Comparison of ENCODE assay signal across 17 cellular contexts in the genomic region with DNA sequence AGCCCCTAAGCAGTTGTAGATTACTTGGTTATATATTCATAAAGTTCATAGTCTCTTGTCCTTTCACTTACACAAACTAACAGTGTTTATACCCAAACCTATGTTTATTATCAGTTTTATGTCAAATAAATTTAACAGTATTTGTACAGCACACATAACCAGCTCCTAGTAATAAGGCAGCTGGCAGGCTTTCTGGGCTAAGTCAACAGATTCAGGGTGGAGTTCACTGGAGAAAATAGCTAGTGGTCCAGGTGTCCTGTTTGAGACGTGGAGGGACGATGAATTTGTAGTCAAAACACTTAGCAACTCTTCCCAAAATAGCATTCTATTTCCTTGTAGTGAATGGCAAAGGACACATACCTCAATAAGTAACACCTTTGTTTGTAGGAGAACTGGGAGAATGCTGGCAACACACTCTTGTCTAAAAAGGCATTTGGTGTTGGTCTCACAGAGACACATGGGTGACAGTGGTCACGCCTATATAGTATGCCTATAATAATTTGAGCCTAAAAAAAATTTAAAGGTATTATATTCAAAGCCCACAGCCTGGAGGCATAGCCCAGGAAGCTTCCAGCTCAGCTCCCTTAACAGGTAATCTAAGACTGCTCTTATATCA.
A peak's percentile ranks its signal among the peaks of the same experiment; 100 is the strongest.
DNase-seq lines count a peak whose midpoint lies in the region; ATAC-seq and TF ChIP-seq lines count a peak whose summit lies in the region.
"Had no signal": no experiment of that assay in that cellular context is flagged by ENCODE, and none has a peak within 500 bp of the region (broad histone marks: within the 10 kb centered on the region; RNA-seq: fewer than 3 reads in every experiment).

No MANE protein-coding gene starts in this region.

- no peaks in the 10 kb centered on the region for H3K27me3 Mint-ChIP-seq in activated CD4-positive, alpha-beta T cell treated with anti-CD3 and anti-CD28 coated beads, Interleukin-2, amount 10 ng/mL, durations not matched to agents 24 days and 14 days
- no peaks in the 10 kb centered on the region for H3K27me3 Mint-ChIP-seq in CD8-positive, alpha-beta memory T cell
- H3K27me3 Mint-ChIP-seq: activated CD4-positive, alpha-beta T cell treated with anti-CD3 and anti-CD28 coated beads for 36 hours had no signal

- H3K9me3 ChIP-seq in right atrium auricular region = no peaks in the 10 kb centered on the region
- H3K9me3 ChIP-seq in thoracic aorta = no peaks in the 10 kb centered on the region
- no peaks in the 10 kb centered on the region for H3K9me3 ChIP-seq in CD8-positive, alpha-beta memory T cell (ENCODE audit: low read length)
- H3K9me3 ChIP-seq: Peyer's patch, psoas muscle, upper lobe of right lung had no signal

- H3K36me3 ChIP-seq in right atrium auricular region = peaks cover 18% of the 10 kb centered on the region
- H3K36me3 ChIP-seq in thoracic aorta = no peaks in the 10 kb centered on the region
- peaks cover 9% of the 10 kb centered on the region for H3K36me3 ChIP-seq in CD8-positive, alpha-beta memory T cell (ENCODE audit: insufficient read depth, low read length)
- H3K36me3 ChIP-seq: Peyer's patch had no signal

- peaks cover 7% of the 10 kb centered on the region for H3K9me3 Mint-ChIP-seq in activated CD4-positive, alpha-beta T cell treated with anti-CD3 and anti-CD28 coated beads, Interleukin-2, amount 10 ng/mL, durations not matched to agents 24 days and 14 days
- H3K9me3 Mint-ChIP-seq in CD8-positive, alpha-beta memory T cell = no peaks in the 10 kb centered on the region
- H3K9me3 Mint-ChIP-seq: activated T-cell treated with anti-CD3 and anti-CD28 coated beads, Interleukin-2, amount 50 U/mL, for 4 hours; CD8-positive, alpha-beta T cell; T-helper 1 cell treated with Interleukin-12 subunit alpha and Interleukin-12 subunit beta and Interleukin-4 antibody, amounts not matched to agents 30 μg/mL and 1 μg/mL, for 36 hours had no signal

- POLR2A ChIA-PET in CD8-positive, alpha-beta memory T cell (lab: Charles Lee) = no interaction called here

- H3K27ac ChIP-seq in right atrium auricular region = peak overlapping the region; percentile 32 to 63
- H3K27ac ChIP-seq in thoracic aorta = peak overlapping the region; percentile 36 to 44
- no peak overlapping the region for H3K27ac ChIP-seq in CD8-positive, alpha-beta memory T cell (ENCODE audit: low read depth, low read length)
- H3K27ac ChIP-seq: psoas muscle, upper lobe of right lung had no signal

- TF ChIP-seq CTCF in right atrium auricular region (IDR thresholded peaks at IDR 0.05) (no peak), thoracic aorta (IDR thresholded peaks at IDR 0.05) (no peak), GM20000 (IDR thresholded peaks at IDR 0.05; ENCODE audit: extremely low read depth, missing control alignments) (no peak)

- DNase-seq in activated CD4-positive, alpha-beta T cell treated with anti-CD3 and anti-CD28 coated beads, Interleukin-2, amount 10 ng/mL, durations not matched to agents 24 days and 14 days = peak; percentile 52
- no peak for DNase-seq in activated CD4-positive, alpha-beta T cell treated with anti-CD3 and anti-CD28 coated beads for 1 hour
- peak; percentile 92 for DNase-seq in NCI-H2081 treated with DMSO at 0.1 percent for 48 hours (lab: John Stamatoyannopoulos, UW)
- DNase-seq in right atrium auricular region (ENCODE audit: low spot score) = no peak
- no peak for DNase-seq in thoracic aorta (ENCODE audit: low spot score)
- DNase-seq in CD8-positive, alpha-beta memory T cell = no peak
- no peak for DNase-seq in GM20000 (ENCODE audit: low spot score)
- DNase-seq: activated CD4-positive, alpha-beta T cell treated with anti-CD3 and anti-CD28 coated beads for 36 hours; activated T-cell treated with anti-CD3 and anti-CD28 coated beads, Interleukin-2, amount 50 U/mL, for 4 hours; CD8-positive, alpha-beta T cell; cerebellar nuclear complex; NCI-H446; Peyer's patch; upper lobe of right lung had no signal

- CTCF ChIA-PET in CD8-positive, alpha-beta memory T cell (lab: Charles Lee) = interaction anchor here (1.3 kb wide), 1 partner anchor 14 kb away, joined by 3 read pairs; no protein-coding TSS in a partner anchor

- H3K27me3 ChIP-seq in right atrium auricular region (no peaks in the 10 kb centered on the region), thoracic aorta (replicated peaks; ENCODE audit: insufficient read depth) (no peaks in the 10 kb centered on the region)
- H3K27me3 ChIP-seq in CD8-positive, alpha-beta memory T cell (ENCODE audit: insufficient read depth, low read length, poor library complexity, severe bottlenecking) = no peaks in the 10 kb centered on the region
- H3K27me3 ChIP-seq: Peyer's patch, upper lobe of right lung had no signal

- ATAC-seq in thoracic aorta (ENCODE audit: insufficient number of reproducible peaks, low FRiP score, low read depth) (no peak), GM21367 (IDR thresholded peaks at IDR 0.05; ENCODE audit: unreplicated experiment) (no peak)
- ATAC-seq: activated CD4-positive, alpha-beta T cell treated with anti-CD3 and anti-CD28 coated beads for 36 hours; activated T-cell treated with anti-CD3 and anti-CD28 coated beads, Interleukin-2, amount 50 U/mL, for 4 hours; CD8-positive, alpha-beta T cell; upper lobe of right lung had no signal

- H3K4me1 ChIP-seq in right atrium auricular region (peaks cover 0 to 18% of the 10 kb centered on the region in 2 donors), thoracic aorta (ENCODE audit: control insufficient read depth in 1 of 2, low read depth in 2 of 2) (peaks cover 10 to 41% of the 10 kb centered on the region in 2 donors)
- peaks cover 9% of the 10 kb centered on the region for H3K4me1 ChIP-seq in CD8-positive, alpha-beta memory T cell (ENCODE audit: insufficient read depth, low read length)
- H3K4me1 ChIP-seq: psoas muscle had no signal

- intact Hi-C loops in activated CD4-positive, alpha-beta T cell treated with anti-CD3 and anti-CD28 coated beads, Interleukin-2, amount 10 ng/mL, durations not matched to agents 24 days and 14 days (cut with micrococcal nuclease) = no loop called here

- H3K4me3 Mint-ChIP-seq in activated CD4-positive, alpha-beta T cell treated with anti-CD3 and anti-CD28 coated beads, Interleukin-2, amount 10 ng/mL, durations not matched to agents 24 days and 14 days = no peak overlapping the region
- H3K4me3 Mint-ChIP-seq in CD8-positive, alpha-beta memory T cell = no peak overlapping the region
- H3K4me3 Mint-ChIP-seq: activated CD4-positive, alpha-beta T cell treated with anti-CD3 and anti-CD28 coated beads for 36 hours; activated T-cell treated with anti-CD3 and anti-CD28 coated beads, Interleukin-2, amount 50 U/mL, for 4 hours; CD8-positive, alpha-beta T cell; T-helper 1 cell treated with Interleukin-12 subunit alpha and Interleukin-12 subunit beta and Interleukin-4 antibody, amounts not matched to agents 30 μg/mL and 1 μg/mL, for 36 hours had no signal

- peaks cover 73% of the 10 kb centered on the region for H3K36me3 Mint-ChIP-seq in activated CD4-positive, alpha-beta T cell treated with anti-CD3 and anti-CD28 coated beads, Interleukin-2, amount 10 ng/mL, durations not matched to agents 24 days and 14 days (ENCODE audit: low read depth)
- H3K36me3 Mint-ChIP-seq in CD8-positive, alpha-beta memory T cell = peaks cover 17 to 50% (median 28%) of the 10 kb centered on the region in 3 donors

- H3K4me3 ChIP-seq in right atrium auricular region = no peak overlapping the region
- H3K4me3 ChIP-seq in thoracic aorta = no peak overlapping the region
- no peak overlapping the region for H3K4me3 ChIP-seq in CD8-positive, alpha-beta memory T cell (ENCODE audit: low read length)
- H3K4me3 ChIP-seq: Peyer's patch, psoas muscle, upper lobe of right lung had no signal

- H3K4me1 Mint-ChIP-seq in activated CD4-positive, alpha-beta T cell treated with anti-CD3 and anti-CD28 coated beads, Interleukin-2, amount 10 ng/mL, durations not matched to agents 24 days and 14 days = peaks cover 63% of the 10 kb centered on the region
- peaks cover 26 to 57% (median 55%) of the 10 kb centered on the region in 3 donors for H3K4me1 Mint-ChIP-seq in CD8-positive, alpha-beta memory T cell

- peak overlapping the region; percentile 41 for H3K27ac Mint-ChIP-seq in activated CD4-positive, alpha-beta T cell treated with anti-CD3 and anti-CD28 coated beads, Interleukin-2, amount 10 ng/mL, durations not matched to agents 24 days and 14 days
- H3K27ac Mint-ChIP-seq in CD8-positive, alpha-beta memory T cell = peak overlapping the region in 3 of 8 donors; percentile 21 to 61 (median 56)
- H3K27ac Mint-ChIP-seq: activated CD4-positive, alpha-beta T cell treated with anti-CD3 and anti-CD28 coated beads for 36 hours; CD8-positive, alpha-beta T cell; T-helper 1 cell treated with Interleukin-12 subunit alpha and Interleukin-12 subunit beta and Interleukin-4 antibody, amounts not matched to agents 30 μg/mL and 1 μg/mL, for 36 hours had no signal

Comparison
In these comparisons a context has a peak if more than half of its experiments do, and no peak if none do; other contexts are left out.
1. DNase-seq: peak in activated CD4-positive, alpha-beta T cell treated with anti-CD3 and anti-CD28 coated beads, Interleukin-2, amount 10 ng/mL, durations not matched to agents 24 days and 14 days (single experiment) and NCI-H2081 treated with DMSO at 0.1 percent for 48 hours (single experiment); none in activated CD4-positive, alpha-beta T cell treated with anti-CD3 and anti-CD28 coated beads for 1 hour (single experiment), right atrium auricular region (single experiment), thoracic aorta (single experiment), CD8-positive, alpha-beta memory T cell (0 of 5) and GM20000 (single experiment).